Comparison of ENCODE assay signal across 8 cellular contexts in the genomic region with DNA sequence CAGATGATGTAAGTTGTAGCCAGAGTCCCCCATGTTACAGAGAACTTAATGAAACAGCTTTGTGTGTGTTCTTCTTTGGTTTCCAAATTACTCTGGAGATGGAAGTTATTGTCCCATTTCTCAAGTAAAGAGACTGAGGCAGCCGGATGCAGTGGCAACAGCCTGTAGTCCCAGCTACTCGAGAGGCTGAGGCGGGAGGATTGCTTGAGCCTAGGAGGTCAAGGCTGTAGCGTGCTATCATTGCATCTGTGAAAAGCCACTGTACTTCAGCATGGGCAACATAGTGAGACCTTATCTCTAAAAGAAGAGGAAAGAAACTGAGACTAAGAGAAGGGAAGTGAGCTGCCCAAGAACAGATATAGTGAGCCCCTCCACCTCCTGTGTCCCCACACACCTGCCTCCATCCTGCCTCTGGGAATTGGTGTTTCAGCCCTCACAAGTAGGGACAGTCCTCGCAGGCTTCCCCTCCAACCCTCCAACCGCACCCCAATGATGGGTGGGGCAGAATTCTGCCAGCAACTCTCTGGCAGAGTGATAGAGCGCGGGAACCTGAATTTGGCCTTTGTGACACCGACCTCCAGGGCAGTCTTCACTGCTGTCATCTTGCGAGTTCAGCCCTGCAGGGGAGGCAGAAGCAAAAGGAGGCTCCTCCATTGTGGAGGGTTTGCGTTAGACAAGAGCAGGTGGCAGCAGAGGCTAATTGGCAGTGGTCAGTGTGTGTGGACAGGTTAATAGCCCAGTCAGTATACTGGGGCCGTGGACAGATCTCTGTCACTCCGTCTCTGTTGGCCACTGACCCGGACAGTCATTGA. TPM values are rescaled to one million over a fixed set of nuclear protein-coding genes. Genes with fewer than 3 reads are reported as not detected.
A peak's percentile ranks its signal among the peaks of the same experiment; 100 is the strongest.
DNase-seq lines count a peak whose midpoint lies in the region; ATAC-seq and TF ChIP-seq lines count a peak whose summit lies in the region.

No MANE protein-coding gene starts in this region.

- H4K20me1 ChIP-seq in hepatocyte (ENCODE audit: insufficient read depth, poor library complexity, severe bottlenecking) = peaks cover 6% of the 10 kb centered on the region

- peaks cover 36% of the 10 kb centered on the region for H3K4me1 Mint-ChIP-seq in T-helper 2 cell treated with Interferon-gamma antibody and Interleukin-4, amounts not matched to agents 5 μg/mL and 100 μg/mL, for 36 hours (ENCODE audit: low read depth)
- peaks cover 51% of the 10 kb centered on the region for H3K4me1 Mint-ChIP-seq in stimulated activated naive CD8-positive, alpha-beta T cell treated with anti-CD3 and anti-CD28 coated beads, Interleukin-15, amount 100 ng/mL, for 72 hours

- H3K4me3 ChIP-seq in hepatocyte = no peak overlapping the region

- no peaks in the 10 kb centered on the region for H3K9me3 ChIP-seq in hepatocyte (ENCODE audit: low read depth)

- peak overlapping the region; percentile 61 for H3K27ac Mint-ChIP-seq in T-helper 2 cell treated with Interferon-gamma antibody and Interleukin-4, amounts not matched to agents 5 μg/mL and 100 μg/mL, for 36 hours
- H3K27ac Mint-ChIP-seq in stimulated activated naive CD8-positive, alpha-beta T cell treated with anti-CD3 and anti-CD28 coated beads, Interleukin-15, amount 100 ng/mL, for 72 hours = peak overlapping the region; percentile 17 to 44

- no peaks in the 10 kb centered on the region for H3K9me2 ChIP-seq in hepatocyte (replicated peaks; ENCODE audit: insufficient read depth)

- H2AFZ ChIP-seq in hepatocyte = no peak overlapping the region

- WGBS in hepatocyte (ENCODE audit: low lambda C conversion rate, missing lambda C conversion rate) = 84% methylated on average over 14 of the region's 14 CpGs

- H3K4me3 Mint-ChIP-seq in T-helper 2 cell treated with Interferon-gamma antibody and Interleukin-4, amounts not matched to agents 5 μg/mL and 100 μg/mL, for 36 hours = peak overlapping the region; percentile 89
- peak overlapping the region; percentile 90 to 91 for H3K4me3 Mint-ChIP-seq in stimulated activated naive CD8-positive, alpha-beta T cell treated with anti-CD3 and anti-CD28 coated beads, Interleukin-15, amount 100 ng/mL, for 72 hours

- no peak for TF ChIP-seq CTCF in VCaP (conservative IDR thresholded peaks at IDR 0.05)
- TF ChIP-seq CTCF in hepatocyte (IDR thresholded peaks at IDR 0.05; ENCODE audit: poor library complexity) = no peak
- no peak for TF ChIP-seq CTCF in GM10266 (IDR thresholded peaks at IDR 0.05; ENCODE audit: control insufficient read depth, insufficient read depth, low read depth, missing control alignments)

- peak overlapping the region; percentile 96 for H3K4me2 ChIP-seq in hepatocyte

- H3K27ac ChIP-seq in VCaP = peak overlapping the region; percentile 77; the same call in 1 of the 2 replicates
- H3K27ac ChIP-seq in hepatocyte = peak overlapping the region; percentile 82

- ATAC-seq in stimulated activated naive CD8-positive, alpha-beta T cell treated with anti-CD3 and anti-CD28 coated beads, Interleukin-15, amount 100 ng/mL, for 72 hours = no peak

- no peaks in the 10 kb centered on the region for H3K36me3 ChIP-seq in hepatocyte (replicated peaks; ENCODE audit: insufficient read depth, low read depth)

- H3K79me2 ChIP-seq in hepatocyte = peaks cover 58% of the 10 kb centered on the region

- peaks cover 19% of the 10 kb centered on the region for H3K36me3 Mint-ChIP-seq in T-helper 2 cell treated with Interferon-gamma antibody and Interleukin-4, amounts not matched to agents 5 μg/mL and 100 μg/mL, for 36 hours (ENCODE audit: low read depth)

- H3K9me3 Mint-ChIP-seq in T-helper 2 cell treated with Interferon-gamma antibody and Interleukin-4, amounts not matched to agents 5 μg/mL and 100 μg/mL, for 36 hours = no peaks in the 10 kb centered on the region
- no peaks in the 10 kb centered on the region for H3K9me3 Mint-ChIP-seq in stimulated activated naive CD8-positive, alpha-beta T cell treated with anti-CD3 and anti-CD28 coated beads, Interleukin-15, amount 100 ng/mL, for 72 hours

- DNase-seq in T-helper 2 cell treated with Interferon-gamma antibody and Interleukin-4, amounts not matched to agents 5 μg/mL and 100 μg/mL, for 36 hours (ENCODE audit: low spot score) = no peak
- DNase-seq in T-helper 2 cell = no peak
- DNase-seq in hepatocyte (ENCODE audit: low spot score) = no peak
- DNase-seq in stimulated activated naive CD8-positive, alpha-beta T cell treated with anti-CD3 and anti-CD28 coated beads, Interleukin-15, amount 100 ng/mL, for 72 hours = no peak
- DNase-seq in GM10266 (ENCODE audit: extremely low spot score) = no peak
- DNase-seq in stimulated activated CD4-positive, alpha-beta T cell treated with anti-CD3 and anti-CD28 coated beads, Interleukin-12 subunit alpha, Interleukin-12 subunit beta, amount 100 ng/mL, for 4 hours = no peak
- no peak for DNase-seq in globus pallidus (ENCODE audit: low spot score)

- H3K27me3 ChIP-seq in hepatocyte = no peaks in the 10 kb centered on the region

- peaks cover 28% of the 10 kb centered on the region for H3K4me1 ChIP-seq in hepatocyte (ENCODE audit: insufficient read depth)

- no peaks in the 10 kb centered on the region for H3K27me3 Mint-ChIP-seq in T-helper 2 cell treated with Interferon-gamma antibody and Interleukin-4, amounts not matched to agents 5 μg/mL and 100 μg/mL, for 36 hours (ENCODE audit: low read depth)
- H3K27me3 Mint-ChIP-seq in stimulated activated naive CD8-positive, alpha-beta T cell treated with anti-CD3 and anti-CD28 coated beads, Interleukin-15, amount 100 ng/mL, for 72 hours = no peaks in the 10 kb centered on the region

RNA-seq across cellular contexts. Expression of gene PDXP, which starts 1.6 kb away (rescaled TPM):
- 15.0 and 18.3 TPM in 2 replicates for total RNA-seq in hepatocyte
- polyA plus RNA-seq in hepatocyte = 25.0 and 27.6 TPM in 2 replicates

RNA-seq across cellular contexts. Expression of gene LGALS1, which starts 15.3 kb away (rescaled TPM):
- 780 and 875 TPM in 2 replicates for total RNA-seq in hepatocyte
- polyA plus RNA-seq in hepatocyte = 565 and 568 TPM in 2 replicates

RNA-seq across cellular contexts. Expression of gene SH3BP1, which starts 20.6 kb away (rescaled TPM):
- 6.4 and 14.0 TPM in 2 replicates for total RNA-seq in hepatocyte
- 12.3 and 21.6 TPM in 2 replicates for polyA plus RNA-seq in hepatocyte

RNA-seq across cellular contexts. Expression of gene NOL12, which starts 26.0 kb away (rescaled TPM):
- 11.4 and 22.6 TPM in 2 replicates for total RNA-seq in hepatocyte
- 27.6 and 31.9 TPM in 2 replicates for polyA plus RNA-seq in hepatocyte

RNA-seq across cellular contexts. Expression of gene TRIOBP, which starts 36.7 kb away (rescaled TPM):
- total RNA-seq in hepatocyte = 51.2 and 57.2 TPM in 2 replicates
- 96.1 and 97.4 TPM in 2 replicates for polyA plus RNA-seq in hepatocyte
